Comparison of ENCODE assay signal across 18 cellular contexts in the genomic region with DNA sequence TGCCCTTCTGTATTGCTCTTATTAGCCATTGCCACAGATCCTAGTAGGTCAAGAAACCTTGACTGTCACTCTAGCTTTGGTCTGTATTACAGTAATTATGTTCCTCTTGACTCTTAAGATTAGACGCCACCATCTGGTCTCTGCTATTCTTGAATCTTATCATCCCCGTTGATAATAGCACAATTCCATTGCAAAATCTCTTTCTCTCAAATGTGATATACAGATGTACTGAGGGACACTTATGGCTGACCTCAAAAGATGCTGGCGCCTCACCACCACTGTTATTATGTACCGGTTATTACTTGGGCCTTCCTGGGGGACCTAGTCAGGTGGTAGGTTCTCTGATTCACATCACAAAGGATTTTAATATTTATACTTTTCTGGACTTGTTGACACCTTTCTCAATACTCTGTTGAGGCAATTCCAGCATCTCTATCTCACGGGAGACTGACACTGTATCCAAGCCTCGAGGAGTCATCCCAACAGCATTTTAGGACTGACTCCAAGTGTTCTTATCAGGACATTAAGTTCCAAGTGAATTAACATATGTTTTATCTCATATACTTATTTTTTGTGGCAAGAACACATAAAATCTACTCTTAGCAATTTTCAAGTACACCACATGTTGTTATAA. TPM values are rescaled to one million over a fixed set of nuclear protein-coding genes. Genes with fewer than 3 reads are reported as not detected.
DNase-seq lines count a peak whose midpoint lies in the region; ATAC-seq and TF ChIP-seq lines count a peak whose summit lies in the region.
"Had no signal": no experiment of that assay in that cellular context is flagged by ENCODE, and none has a peak within 500 bp of the region (broad histone marks: within the 10 kb centered on the region; RNA-seq: fewer than 3 reads in every experiment).

No MANE protein-coding gene starts in this region.

- CTCF ChIA-PET in IMR-90 (lab: Yijun Ruan, JAX) = interaction anchor here (2.0 to 2.2 kb wide), 2 partner anchors 189 to 200 kb away, joined by 10 to 15 read pairs; no protein-coding TSS in a partner anchor
- CTCF ChIA-PET in activated CD8-positive, alpha-beta memory T cell treated with anti-CD3 and anti-CD28 coated beads, Interleukin-2, amount 10 ng/mL, durations not matched to agents 7 days and 5 days (lab: Charles Lee) = interaction anchor here (0.7 to 1.4 kb wide), 2 partner anchors 12 to 255 kb away, joined by 3 read pairs; no protein-coding TSS in a partner anchor

- intact Hi-C loops in IMR-90 (cut with micrococcal nuclease) (loop anchor here (5.0 kb wide), 2 partner anchors 209 to 509 kb away; no protein-coding TSS in a partner anchor), right cardiac atrium (cut with DNase I) (no loop called here), lower leg skin (cut with DNase I; ENCODE audit: low total_unique reads) (loop anchor here (10.0 kb wide), 1 partner anchor 192 kb away; no protein-coding TSS in a partner anchor)

- no peaks in the 10 kb centered on the region for H3K79me1 ChIP-seq in IMR-90 (ENCODE audit: low read depth in 1 of 2, low read length in 2 of 2)

- no peak overlapping the region for H2BK20ac ChIP-seq in IMR-90 (ENCODE audit: low read depth, low read length)

- no peaks in the 10 kb centered on the region for H3K4me1 Mint-ChIP-seq in activated CD8-positive, alpha-beta memory T cell treated with anti-CD3 and anti-CD28 coated beads, Interleukin-2, amount 10 ng/mL, durations not matched to agents 7 days and 5 days

- no peak overlapping the region for H4K8ac ChIP-seq in IMR-90 (ENCODE audit: low read depth in 2 of 2, low read length in 2 of 2)

- H3K27me3 Mint-ChIP-seq in activated CD8-positive, alpha-beta memory T cell treated with anti-CD3 and anti-CD28 coated beads, Interleukin-2, amount 10 ng/mL, durations not matched to agents 7 days and 5 days = peaks cover 32% of the 10 kb centered on the region

- peak; percentile 32; the same call in 1 of the 2 replicates for ATAC-seq in IMR-90 (ENCODE audit: low read depth)
- peak; percentile 22 to 31 for ATAC-seq in right cardiac atrium
- no peak for ATAC-seq in activated CD8-positive, alpha-beta memory T cell treated with anti-CD3 and anti-CD28 coated beads, Interleukin-2, amount 10 ng/mL, durations not matched to agents 7 days and 5 days
- no peak for ATAC-seq in HG03280 (IDR thresholded peaks at IDR 0.05; ENCODE audit: unreplicated experiment)
- ATAC-seq: CD8-positive, alpha-beta T cell had no signal

- H4K5ac ChIP-seq in IMR-90 (ENCODE audit: low read depth, low read length) = no peak overlapping the region

- H4K91ac ChIP-seq in IMR-90 (ENCODE audit: insufficient read depth, low read depth, low read length) = no peak overlapping the region

- H3K9me3 Mint-ChIP-seq in activated CD8-positive, alpha-beta memory T cell treated with anti-CD3 and anti-CD28 coated beads, Interleukin-2, amount 10 ng/mL, durations not matched to agents 7 days and 5 days (ENCODE audit: low read depth) = no peaks in the 10 kb centered on the region
- H3K9me3 Mint-ChIP-seq: CD8-positive, alpha-beta T cell had no signal

- H2AFZ ChIP-seq in IMR-90 (replicated peaks; ENCODE audit: low read length, poor library complexity) = no peak overlapping the region
- H2AFZ ChIP-seq: PC-9 had no signal

- no peak for TF ChIP-seq RAD21 in IMR-90 (IDR thresholded peaks at IDR 0.05; ENCODE audit: low read length)

- no CpG with 5 or more reads among the region's 6 CpGs for WGBS in IMR-90 (ENCODE audit: extremely low coverage in 2 of 2, insufficient read length in 1 of 2), 2 experiments
- 51% methylated on average over 6 of the region's 6 CpGs for WGBS in right cardiac atrium
- WGBS in lower leg skin, 2 donors = 76% methylated on average over 6 of the region's 6 CpGs

- H3K18ac ChIP-seq in IMR-90 (ENCODE audit: low read depth, low read length) = no peak overlapping the region

- H3K4me3 Mint-ChIP-seq in activated CD8-positive, alpha-beta memory T cell treated with anti-CD3 and anti-CD28 coated beads, Interleukin-2, amount 10 ng/mL, durations not matched to agents 7 days and 5 days = no peak overlapping the region
- H3K4me3 Mint-ChIP-seq: CD8-positive, alpha-beta T cell had no signal

- H3K27ac ChIP-seq in IMR-90 (ENCODE audit: insufficient read depth, low read length) = no peak overlapping the region
- H3K27ac ChIP-seq in WERI-Rb-1 = peak overlapping the region; percentile 55
- H3K27ac ChIP-seq in right cardiac atrium (ENCODE audit: low read length) = no peak overlapping the region
- H3K27ac ChIP-seq: BLaER1 treated with 17β-estradiol and CSF1 and Interleukin-3, amounts not matched to agents 10 nM and 100 nM; PC-9; RWPE1; SJCRH30 had no signal

- no peak overlapping the region for H3K23ac ChIP-seq in IMR-90 (ENCODE audit: low read depth, low read length)

- TF ChIP-seq CTCF in IMR-90 (conservative IDR thresholded peaks at IDR 0.05; ENCODE audit: low read depth, low read length) (no peak), WERI-Rb-1 (IDR thresholded peaks at IDR 0.05; ENCODE audit: low read depth, low read length) (no peak), lower leg skin (IDR thresholded peaks at IDR 0.05) (no peak)

- H3K4me2 ChIP-seq in IMR-90 (ENCODE audit: low read depth, low read length) = no peak overlapping the region
- H3K4me2 ChIP-seq: BLaER1 treated with 17β-estradiol and CSF1 and Interleukin-3, amounts not matched to agents 10 nM and 100 nM; PC-9 had no signal

- no peak overlapping the region for H2BK5ac ChIP-seq in IMR-90 (ENCODE audit: low read depth, low read length, poor library complexity, severe bottlenecking)

- TF ChIP-seq POLR2A in IMR-90 (IDR thresholded peaks at IDR 0.05; ENCODE audit: low read depth, low read length) = no peak
- TF ChIP-seq POLR2A in lower leg skin (IDR thresholded peaks at IDR 0.05) = no peak

- DNase-seq in IMR-90 = peak; percentile 51
- DNase-seq in NCI-H524 (lab: John Stamatoyannopoulos, UW) = peak; percentile 80 to 95
- DNase-seq in WERI-Rb-1 = no peak
- no peak for DNase-seq in right cardiac atrium
- no peak for DNase-seq in activated CD8-positive, alpha-beta memory T cell treated with anti-CD3 and anti-CD28 coated beads, Interleukin-2, amount 10 ng/mL, durations not matched to agents 7 days and 5 days
- no peak for DNase-seq in lower leg skin (ENCODE audit: low spot score in 2 of 2)
- DNase-seq: Calu3; CD8-positive, alpha-beta T cell; NCI-H1048; NCI-H1436 treated with DMSO at 0.1 percent for 48 hours; NCI-H2029; NCI-H446 treated with DMSO at 0.1 percent for 48 hours; NCI-H748 treated with DMSO at 0.1 percent for 48 hours; PC-9; SJCRH30 had no signal

- dilution Hi-C loops in IMR-90 (cut with HindIII; ENCODE audit: low sequenced_read_pairs, unreplicated experiment) = no loop called here

- no peak overlapping the region for H3K14ac ChIP-seq in IMR-90 (replicated peaks; ENCODE audit: low read depth, low read length)

- H3K36me3 ChIP-seq in IMR-90 (ENCODE audit: control insufficient read depth, insufficient read depth, low read length) (no peaks in the 10 kb centered on the region), WERI-Rb-1 (no peaks in the 10 kb centered on the region)
- H3K36me3 ChIP-seq: BLaER1 treated with 17β-estradiol and CSF1 and Interleukin-3, amounts not matched to agents 10 nM and 100 nM; SJCRH30 had no signal

- no peak overlapping the region for H2BK120ac ChIP-seq in IMR-90 (ENCODE audit: low read depth, low read length)

- no peak overlapping the region for H3K27ac Mint-ChIP-seq in activated CD8-positive, alpha-beta memory T cell treated with anti-CD3 and anti-CD28 coated beads, Interleukin-2, amount 10 ng/mL, durations not matched to agents 7 days and 5 days
- H3K27ac Mint-ChIP-seq: CD8-positive, alpha-beta T cell had no signal

- no peak overlapping the region for H3K56ac ChIP-seq in IMR-90 (ENCODE audit: extremely low read depth, insufficient read depth, low read length)

- H3K4me1 ChIP-seq in IMR-90 (ENCODE audit: control insufficient read depth, insufficient read depth, low read length) (peaks cover 3% of the 10 kb centered on the region), right cardiac atrium (ENCODE audit: control insufficient read depth, insufficient read depth, low read length) (no peaks in the 10 kb centered on the region)
- H3K4me1 ChIP-seq: BLaER1 treated with 17β-estradiol and CSF1 and Interleukin-3, amounts not matched to agents 10 nM and 100 nM had no signal

- no peak overlapping the region for H3K9ac ChIP-seq in IMR-90 (ENCODE audit: low read depth, low read length)
- H3K9ac ChIP-seq: BLaER1 treated with 17β-estradiol and CSF1 and Interleukin-3, amounts not matched to agents 10 nM and 100 nM had no signal

- H2AK5ac ChIP-seq in IMR-90 (ENCODE audit: low read depth, low read length) = no peak overlapping the region

- no peak overlapping the region for H2BK15ac ChIP-seq in IMR-90 (ENCODE audit: low read depth, low read length)

- POLR2A ChIA-PET in IMR-90 (lab: Charles Lee; ENCODE audit: unreplicated experiment) = no interaction called here

- no peaks in the 10 kb centered on the region for H3K9me3 ChIP-seq in IMR-90 (ENCODE audit: control insufficient read depth, insufficient read depth, low read length)
- H3K9me3 ChIP-seq in WERI-Rb-1 (ENCODE audit: severe bottlenecking) = peaks cover 7% of the 10 kb centered on the region
- H3K9me3 ChIP-seq in right cardiac atrium (ENCODE audit: control insufficient read depth, low read length) = peaks cover 2% of the 10 kb centered on the region
- H3K9me3 ChIP-seq: BLaER1 treated with 17β-estradiol and CSF1 and Interleukin-3, amounts not matched to agents 10 nM and 100 nM; SJCRH30 had no signal

- H3K9me1 ChIP-seq in IMR-90 (ENCODE audit: insufficient read depth, low read length) = no peaks in the 10 kb centered on the region

- no peak overlapping the region for H2AK9ac ChIP-seq in IMR-90 (replicated peaks; ENCODE audit: low read depth, low read length, poor library complexity)

- H3K27me3 ChIP-seq in IMR-90 (ENCODE audit: control insufficient read depth, insufficient read depth, low read length) = no peaks in the 10 kb centered on the region
- H3K27me3 ChIP-seq in WERI-Rb-1 (ENCODE audit: insufficient read depth, low read depth, severe bottlenecking) = no peaks in the 10 kb centered on the region
- H3K27me3 ChIP-seq in right cardiac atrium (ENCODE audit: control insufficient read depth, insufficient read depth) = no peaks in the 10 kb centered on the region
- H3K27me3 ChIP-seq: BLaER1 treated with 17β-estradiol and CSF1 and Interleukin-3, amounts not matched to agents 10 nM and 100 nM; SJCRH30 had no signal

- no peaks in the 10 kb centered on the region for H4K20me1 ChIP-seq in IMR-90 (ENCODE audit: insufficient read depth, low read length)
- H4K20me1 ChIP-seq: BLaER1 treated with 17β-estradiol and CSF1 and Interleukin-3, amounts not matched to agents 10 nM and 100 nM had no signal

- BruUV-seq in IMR-90 (replicated peaks; lab: Mats Ljungman, UMichigan) = no TSS peak

- H3K4ac ChIP-seq in IMR-90 (ENCODE audit: low read depth, low read length) = no peak overlapping the region

- in situ Hi-C loops in IMR-90 (cut with MboI; ENCODE audit: low sequenced_read_pairs) = no loop called here

- no peaks in the 10 kb centered on the region for H3K36me3 Mint-ChIP-seq in activated CD8-positive, alpha-beta memory T cell treated with anti-CD3 and anti-CD28 coated beads, Interleukin-2, amount 10 ng/mL, durations not matched to agents 7 days and 5 days
- H3K36me3 Mint-ChIP-seq: CD8-positive, alpha-beta T cell had no signal

- H3K4me3 ChIP-seq in IMR-90 (ENCODE audit: insufficient read depth, low read depth, low read length) (no peak overlapping the region), WERI-Rb-1 (ENCODE audit: low read depth, low read length) (no peak overlapping the region), right cardiac atrium (ENCODE audit: low read length) (no peak overlapping the region), lower leg skin (ENCODE audit: low read depth, poor library complexity, severe bottlenecking) (no peak overlapping the region)
- H3K4me3 ChIP-seq: BLaER1 treated with 17β-estradiol and CSF1 and Interleukin-3, amounts not matched to agents 10 nM and 100 nM; PC-9; SJCRH30 had no signal

RNA-seq across cellular contexts. Expression of a gene that starts 21.3 kb away (rescaled TPM):
- total RNA-seq in IMR-90 (2012; rRNA removed) = 6.7 and 8.6 TPM in 2 replicates
- 3.6 and 3.7 TPM in 2 replicates for polyA plus RNA-seq in IMR-90 (2012; rRNA removed)
- 2.2 and 2.5 TPM in 2 replicates for polyA plus RNA-seq in IMR-90 (2012; cell fraction: cytosol; rRNA removed)
- 1.7 and 3.8 TPM in 2 replicates for polyA plus RNA-seq in IMR-90 (2012; cell fraction: nucleus; rRNA removed; ENCODE audit: low replicate concordance)
- total RNA-seq in right cardiac atrium = 1 to 10 TPM; 3.4 to 4.6 (median 4.1) TPM
- polyA plus RNA-seq in right cardiac atrium = 1.1 TPM
- total RNA-seq in activated CD8-positive, alpha-beta memory T cell treated with anti-CD3 and anti-CD28 coated beads, Interleukin-2, amount 10 ng/mL, durations not matched to agents 7 days and 5 days = 1 to 10 TPM; 4.7 to 5.0 TPM
- total RNA-seq in lower leg skin = 10 to 100 TPM; 19.3 to 41.4 (median 25.6) TPM

RNA-seq across cellular contexts. Expression of a gene that starts 22.8 kb away (rescaled TPM):
- total RNA-seq in IMR-90 (2012; rRNA removed) (14.7 and 18.8 TPM in 2 replicates), right cardiac atrium (10 to 100 TPM; 54.4 to 81.0 (median 70.2) TPM), lower leg skin (10 to 100 TPM; 34.1 to 41.5 (median 37.5) TPM)
- polyA plus RNA-seq in IMR-90 (2012; rRNA removed) (44.2 and 49.2 TPM in 2 replicates), right cardiac atrium (65.7 TPM)
- 51.3 and 60.0 TPM in 2 replicates for polyA plus RNA-seq in IMR-90 (2012; cell fraction: cytosol; rRNA removed)
- polyA plus RNA-seq in IMR-90 (2012; cell fraction: nucleus; rRNA removed; ENCODE audit: low replicate concordance) = 16.0 and 25.4 TPM in 2 replicates
- total RNA-seq in activated CD8-positive, alpha-beta memory T cell treated with anti-CD3 and anti-CD28 coated beads, Interleukin-2, amount 10 ng/mL, durations not matched to agents 7 days and 5 days = 1 to 10 TPM; 8.9 to 9.7 TPM

Comparison
In these comparisons a context has a peak if more than half of its experiments do, and no peak if none do; other contexts are left out.
1. ATAC-seq: peak in IMR-90 (single experiment) and right cardiac atrium (2 of 2); none in activated CD8-positive, alpha-beta memory T cell treated with anti-CD3 and anti-CD28 coated beads, Interleukin-2, amount 10 ng/mL, durations not matched to agents 7 days and 5 days (single experiment) and HG03280 (single experiment).
2. DNase-seq: peak in IMR-90 (single experiment) and NCI-H524 (2 of 2); none in WERI-Rb-1 (single experiment), right cardiac atrium (0 of 3), activated CD8-positive, alpha-beta memory T cell treated with anti-CD3 and anti-CD28 coated beads, Interleukin-2, amount 10 ng/mL, durations not matched to agents 7 days and 5 days (single experiment) and lower leg skin (0 of 2).
3. intact Hi-C loops: an anchor here in IMR-90 (5.0 kb wide) and lower leg skin (10.0 kb wide); none called in right cardiac atrium.